16 cellular contexts compared by ENCODE assay signal in the genomic region with DNA sequence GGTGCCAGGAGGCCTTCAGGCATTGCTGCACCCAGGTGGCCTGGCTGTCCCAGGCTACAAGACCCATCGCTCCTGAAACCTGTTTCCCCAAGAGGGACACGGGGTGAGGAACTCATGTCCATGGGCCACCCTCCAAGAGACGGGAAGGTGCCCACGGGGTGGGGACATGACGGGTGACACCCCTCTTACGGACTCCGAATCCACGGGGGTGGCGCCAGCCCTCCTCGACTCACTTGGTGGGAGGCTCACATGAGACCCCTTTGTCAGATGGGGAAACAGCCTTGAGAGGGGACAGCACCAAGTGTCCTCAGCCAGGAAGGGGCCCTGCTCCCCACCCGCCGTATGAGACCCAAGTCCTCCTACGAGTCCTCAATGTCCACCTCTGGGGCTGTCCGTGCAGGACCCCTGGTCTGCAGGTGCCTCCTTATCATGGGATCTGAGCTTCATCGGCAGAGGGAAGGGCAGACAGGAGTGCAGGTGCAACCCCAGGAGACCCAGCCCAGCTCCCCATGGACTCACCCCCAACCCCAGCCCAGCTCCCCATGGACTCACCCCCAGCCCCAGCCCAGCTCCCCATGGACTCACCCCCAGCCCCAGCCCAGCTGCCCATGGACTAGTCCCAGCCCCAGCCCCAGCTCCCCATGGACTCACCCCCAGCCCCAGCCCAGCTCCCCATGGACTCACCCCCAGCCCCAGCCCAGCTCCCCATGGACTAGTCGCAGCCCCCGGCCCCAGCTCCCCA. TPM values are rescaled to one million over a fixed set of nuclear protein-coding genes. Genes with fewer than 3 reads are reported as not detected.
DNase-seq lines count a peak whose midpoint lies in the region; ATAC-seq and TF ChIP-seq lines count a peak whose summit lies in the region.
"Not testable (repeated sequence)": the region's sequence is repeated elsewhere in the genome, so short reads cannot be mapped to it uniquely, and the experiment has no call there.
"Had no signal": no experiment of that assay in that cellular context is flagged by ENCODE, and none has a peak within 500 bp of the region (broad histone marks: within the 10 kb centered on the region; RNA-seq: fewer than 3 reads in every experiment).

No MANE protein-coding gene starts in this region.

- H3K4me1 ChIP-seq in RWPE2 (ENCODE audit: insufficient read depth, poor library complexity, severe bottlenecking); right cardiac atrium (ENCODE audit: control insufficient read depth, insufficient read depth, low read length); ovary (ENCODE audit: insufficient read depth); spleen: not testable (repeated sequence)

- not testable (repeated sequence) for H3K36me3 Mint-ChIP-seq in glutamatergic neuron (ENCODE audit: unreplicated experiment)

- H3K9me3 Mint-ChIP-seq in glutamatergic neuron (ENCODE audit: unreplicated experiment) = not testable (repeated sequence)

- not testable (repeated sequence) for H3K4me1 Mint-ChIP-seq in glutamatergic neuron (ENCODE audit: low read depth, unreplicated experiment)

- not testable (repeated sequence) for H3K27me3 ChIP-seq in RWPE2 (ENCODE audit: insufficient read depth, poor library complexity, severe bottlenecking); right cardiac atrium (ENCODE audit: control insufficient read depth, insufficient read depth); ovary; spleen (replicated peaks in 1 of 7)

- not testable (repeated sequence) for H3K4me3 ChIP-seq in RWPE2 (ENCODE audit: severe bottlenecking); right cardiac atrium (ENCODE audit: low read length); ovary; spleen

- not testable (repeated sequence) for TF ChIP-seq CTCF in RWPE2 (IDR thresholded peaks at IDR 0.05; ENCODE audit: poor library complexity, severe bottlenecking); glutamatergic neuron (IDR thresholded peaks at IDR 0.05; ENCODE audit: partially characterized antibody, unreplicated experiment); ovary (IDR thresholded peaks at IDR 0.05); spleen (IDR thresholded peaks at IDR 0.05 in 8 of 11, conservative IDR thresholded peaks at IDR 0.05 in 3 of 11)

- not testable (repeated sequence) for H3K36me3 ChIP-seq in RWPE2 (ENCODE audit: low read depth); ovary; spleen

- TF ChIP-seq EP300 in ovary (IDR thresholded peaks at IDR 0.05) = not testable (repeated sequence)

- ATAC-seq in RWPE2 (ENCODE audit: low read depth); left cardiac atrium; right cardiac atrium: not testable (repeated sequence)

- intact Hi-C loops in left cardiac atrium (cut with DNase I); right cardiac atrium (cut with DNase I); ovary (cut with DNase I); spleen (cut with DNase I; ENCODE audit: low total_unique reads): not testable (repeated sequence)

- peak; percentile 50 for DNase-seq in RWPE2 (ENCODE audit: low spot score)
- DNase-seq in activated gamma-delta T cell treated with Interleukin-2 at 50 U/mL for 16 hours = peak; percentile 1
- peak; percentile 12 for DNase-seq in glutamatergic neuron
- DNase-seq in left cardiac atrium = peak; percentile 3
- peak in 2 of 3 donors; percentile 33 to 57 for DNase-seq in right cardiac atrium
- peak in 3 of 5 donors; percentile 8 to 31 (median 15) for DNase-seq in ovary
- DNase-seq in spleen = peak; percentile 46

- H3K4me3 Mint-ChIP-seq in glutamatergic neuron (ENCODE audit: unreplicated experiment) = not testable (repeated sequence)

- not testable (repeated sequence) for H3K27ac ChIP-seq in RWPE2 (ENCODE audit: poor library complexity, severe bottlenecking); right cardiac atrium (ENCODE audit: low read length); ovary; spleen

- H3K27me3 Mint-ChIP-seq in glutamatergic neuron (ENCODE audit: unreplicated experiment) = peaks cover 11% of the 10 kb centered on the region

- WGBS in right cardiac atrium = 83% methylated on average over 17 of the region's 17 CpGs
- WGBS in ovary, 3 donors = 65 to 74% (median 69%) methylated on average over 15 to 17 of the region's 17 CpGs
- WGBS in spleen, 5 donors = 79 to 88% (median 79%) methylated on average over 2 to 17 of the region's 17 CpGs

- H3K27ac Mint-ChIP-seq in glutamatergic neuron (ENCODE audit: unreplicated experiment) = not testable (repeated sequence)

- not testable (repeated sequence) for H3K9me3 ChIP-seq in RWPE2 (ENCODE audit: severe bottlenecking); right cardiac atrium (ENCODE audit: control insufficient read depth, low read length); ovary; spleen

- TF ChIP-seq POLR2A in ovary (IDR thresholded peaks at IDR 0.05); spleen (IDR thresholded peaks at IDR 0.05): not testable (repeated sequence)

RNA-seq across cellular contexts. Expression of gene TPSB2, which starts 0.7 kb away (rescaled TPM):
- total RNA-seq in glutamatergic neuron (ENCODE audit: unreplicated experiment) (not detected), left cardiac atrium (10 to 100 TPM in 1 of 2 donors, 1 to 10 TPM in 1; 9.3 to 18.9 TPM), right cardiac atrium (1 to 10 TPM in 3 of 4 donors, not detected in 1; 3.7 to 7.1 (median 6.7) TPM), ovary (1 to 10 TPM in 4 of 7 donors, not detected in 3; 1.4 to 7.4 (median 4.4) TPM), spleen (1 to 10 TPM in 4 of 7 donors, not detected in 3; 1.1 to 8.2 (median 4.5) TPM)
- polyA plus RNA-seq in right cardiac atrium (1.8 TPM), ovary (10 to 100 TPM in 1 of 2 donors, 1 to 10 TPM in 1; 1.0 to 17.3 TPM), spleen (under 1 TPM in 2 of 3 donors, not detected in 1; 0.29 to 0.50 TPM)
- total RNA-seq: CD4-positive, alpha-beta memory T cell; CD4-positive, CD25-positive, alpha-beta regulatory T cell; CD8-positive, alpha-beta memory T cell; Daoy; G401; GM12878 had no signal
- polyA plus RNA-seq: AG04450; CD14-positive monocyte; CD4-positive, alpha-beta memory T cell; CD4-positive, CD25-positive, alpha-beta regulatory T cell; CD8-positive, alpha-beta memory T cell; GM12878 had no signal

RNA-seq across cellular contexts. Expression of gene TPSG1, which starts 5.6 kb away (rescaled TPM):
- total RNA-seq in glutamatergic neuron (ENCODE audit: unreplicated experiment) (not detected), left cardiac atrium (under 1 TPM in 1 of 2 donors, not detected in 1; 0.21 TPM), right cardiac atrium (under 1 TPM in 1 of 4 donors, not detected in 3; 0.21 TPM), ovary (1 to 10 TPM in 1 of 7 donors, under 1 TPM in 1, not detected in 5; 0.22 to 1.3 TPM), spleen (under 1 TPM in 1 of 7 donors, not detected in 6; 0.46 TPM)
- polyA plus RNA-seq in right cardiac atrium (not detected), ovary (under 1 TPM in 1 of 2 donors, not detected in 1; 0.08 TPM), spleen (not detected)
- total RNA-seq: A673; CD4-positive, alpha-beta memory T cell; CD4-positive, CD25-positive, alpha-beta regulatory T cell; CD8-positive, alpha-beta memory T cell; G401; GM12878 had no signal
- polyA plus RNA-seq: AG04450; CD14-positive monocyte; CD4-positive, alpha-beta memory T cell; CD4-positive, CD25-positive, alpha-beta regulatory T cell; CD8-positive, alpha-beta memory T cell; GM12878 had no signal

RNA-seq across cellular contexts. Expression of gene TPSAB1, which starts 9.9 kb away (rescaled TPM):
- total RNA-seq in glutamatergic neuron (ENCODE audit: unreplicated experiment) (not detected), left cardiac atrium (10 to 100 TPM in 1 of 2 donors, 1 to 10 TPM in 1; 2.1 to 17.3 TPM), right cardiac atrium (1 to 10 TPM; 1.6 to 8.3 (median 4.7) TPM), ovary (10 to 100 TPM in 1 of 7 donors, 1 to 10 TPM in 3, under 1 TPM in 1, not detected in 2; 0.83 to 12.5 (median 8.3) TPM), spleen (10 to 100 TPM in 2 of 7 donors, 1 to 10 TPM in 3, under 1 TPM in 1, not detected in 1; 0.60 to 17.9 (median 1.8) TPM)
- polyA plus RNA-seq in right cardiac atrium (1.2 TPM), ovary (10 to 100 TPM in 1 of 2 donors, 1 to 10 TPM in 1; 3.1 to 16.2 TPM), spleen (under 1 TPM; 0.26 to 0.65 (median 0.59) TPM)
- total RNA-seq: CD4-positive, alpha-beta memory T cell; CD4-positive, CD25-positive, alpha-beta regulatory T cell; CD8-positive, alpha-beta memory T cell; Daoy; G401; GM12878 had no signal
- polyA plus RNA-seq: AG04450; CD14-positive monocyte; CD4-positive, alpha-beta memory T cell; CD4-positive, CD25-positive, alpha-beta regulatory T cell; CD8-positive, alpha-beta memory T cell had no signal

RNA-seq across cellular contexts. Expression of gene TPSD1, which starts 25.2 kb away (rescaled TPM):
- total RNA-seq in glutamatergic neuron (ENCODE audit: unreplicated experiment) (not detected), left cardiac atrium (under 1 TPM in 1 of 2 donors, not detected in 1; 0.91 TPM), right cardiac atrium (under 1 TPM in 2 of 4 donors, not detected in 2; 0.26 to 0.85 TPM), ovary (under 1 TPM in 3 of 7 donors, not detected in 4; 0.23 to 0.69 (median 0.65) TPM), spleen (under 1 TPM in 1 of 7 donors, not detected in 6; 0.76 TPM)
- polyA plus RNA-seq in right cardiac atrium (0.16 TPM), ovary (under 1 TPM in 1 of 2 donors, not detected in 1; 0.56 TPM), spleen (under 1 TPM in 1 of 3 donors, not detected in 2; 0.11 TPM)
- total RNA-seq: CD4-positive, alpha-beta memory T cell; CD4-positive, CD25-positive, alpha-beta regulatory T cell; CD8-positive, alpha-beta memory T cell; Daoy; G401; GM12878 had no signal
- polyA plus RNA-seq: AG04450; CD14-positive monocyte; CD4-positive, alpha-beta memory T cell; CD4-positive, CD25-positive, alpha-beta regulatory T cell; CD8-positive, alpha-beta memory T cell; GM12878 had no signal
